In the genomic region with DNA sequence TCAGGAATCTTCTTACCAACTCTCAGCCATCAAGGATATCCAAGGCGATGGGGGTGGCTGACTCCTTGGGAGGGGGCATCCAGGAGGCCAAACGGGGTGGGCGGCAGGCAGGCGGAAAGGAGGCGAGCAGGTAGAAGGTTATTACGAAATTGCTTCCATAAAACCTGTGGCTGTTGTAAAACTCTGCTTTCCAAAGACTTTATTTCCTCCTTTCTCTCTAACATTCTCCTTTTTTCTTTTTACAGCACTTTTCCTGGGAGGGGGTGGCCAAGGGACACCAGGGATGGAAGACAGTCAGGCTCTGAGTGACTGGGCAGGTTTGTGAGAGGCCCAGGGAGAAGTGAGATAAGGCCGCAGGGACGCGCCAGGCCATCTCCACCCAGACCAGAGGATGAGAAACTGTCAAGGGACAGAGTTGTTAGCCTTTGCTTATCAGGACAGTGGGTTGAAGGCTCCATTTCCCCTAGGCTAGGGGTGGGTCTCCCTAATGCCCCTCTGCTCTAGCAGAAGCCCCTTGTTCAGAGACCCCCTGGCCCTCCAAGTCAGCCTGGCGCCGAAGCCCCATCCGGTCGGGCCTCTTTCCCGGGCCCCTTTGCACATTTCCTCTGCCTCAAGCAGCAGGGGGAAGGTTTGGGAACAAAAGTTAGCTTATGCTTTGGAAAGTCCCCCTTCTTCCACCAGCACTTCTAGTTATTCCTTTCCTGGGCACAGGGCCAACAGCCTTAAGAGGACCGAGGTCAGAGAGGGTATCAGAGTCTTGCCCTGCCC, we compare ENCODE assay signal across 1 cellular context.
A peak's percentile ranks its signal among the peaks of the same experiment; 100 is the strongest.
TF ChIP-seq lines count a peak whose summit lies in the region.

No MANE protein-coding gene starts in this region.

TF ChIP-seq in K562, 482 proteins besides CTCF, POLR2A, EP300 and RAD21 (continued from another document):
- TF ChIP-seq, protein P1, sequence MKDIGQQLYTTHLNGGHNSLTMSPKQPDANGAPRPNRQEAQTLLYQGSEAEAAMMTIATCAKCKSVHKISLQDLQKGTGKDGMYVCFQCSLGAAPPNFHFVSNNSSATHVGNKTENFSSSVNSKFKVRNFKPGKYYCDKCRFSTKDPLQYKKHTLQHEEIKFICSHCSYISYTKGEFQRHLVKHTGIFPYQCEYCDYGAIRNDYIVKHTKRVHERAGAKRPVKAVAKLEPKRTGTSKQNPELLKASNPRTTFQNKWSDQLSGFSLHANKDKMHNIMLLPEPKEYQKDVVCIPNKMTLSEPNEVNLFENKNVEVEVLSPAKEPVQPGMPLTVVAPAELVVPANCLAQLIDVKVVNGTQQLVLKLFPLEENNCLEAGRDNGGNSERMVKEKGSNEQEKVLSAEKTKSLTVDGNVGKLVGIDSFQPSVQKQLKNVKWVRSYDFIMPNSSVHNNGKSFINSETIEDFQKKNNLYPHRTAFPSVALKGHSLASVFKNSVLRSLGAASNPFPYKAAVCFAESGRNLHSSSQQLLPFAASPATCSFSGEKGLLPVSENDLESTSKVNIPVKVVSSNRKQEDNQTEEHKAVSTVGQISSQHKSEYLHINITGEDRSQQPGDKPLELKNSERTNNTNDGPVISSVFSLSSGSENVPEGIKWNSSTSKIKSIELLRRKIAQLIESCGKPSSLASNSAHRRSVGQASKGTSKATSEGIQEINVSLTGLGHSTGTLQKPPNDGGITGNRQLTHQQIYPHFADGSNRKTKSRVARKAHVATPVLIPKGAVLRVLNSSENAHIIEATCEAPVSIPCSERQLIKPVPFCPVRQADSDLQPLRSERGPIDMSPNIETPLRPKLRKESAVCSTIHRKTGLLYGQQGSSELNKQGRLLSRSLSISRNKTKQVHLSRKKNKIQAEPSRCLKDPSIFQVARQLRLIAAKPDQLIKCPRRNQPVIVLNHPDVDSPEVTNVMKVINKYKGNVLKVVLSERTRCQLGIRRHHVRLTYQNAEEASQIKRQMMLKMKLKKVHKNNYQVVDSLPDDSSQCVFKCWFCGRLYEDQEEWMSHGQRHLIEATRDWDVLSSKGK (CRISPR knock-in tag; IDR thresholded peaks at IDR 0.05), result no peak
- TF ChIP-seq TBL1XR1 (IDR thresholded peaks at IDR 0.05; ENCODE audit: low read length in 2 of 2) (peak; percentile 63 to 65; a peak in 2 of 4 replicates), NR4A1 (CRISPR knock-in tag; IDR thresholded peaks at IDR 0.05) (no peak), NR4A1 (tag; IDR thresholded peaks at IDR 0.05) (peak; percentile 67; the same call in 1 of the 2 replicates), PHF8 (IDR thresholded peaks at IDR 0.05; ENCODE audit: borderline replicate concordance, low read length) (peak; percentile 6; the same call in 1 of the 2 replicates), DPF2 (IDR thresholded peaks at IDR 0.05) (peak; percentile 94), ZNF140 (CRISPR knock-in tag; IDR thresholded peaks at IDR 0.05) (no peak), ZNF695 (CRISPR knock-in tag; IDR thresholded peaks at IDR 0.05) (no peak), NFXL1 (CRISPR knock-in tag; IDR thresholded peaks at IDR 0.05) (no peak), ZNF445 (CRISPR knock-in tag; IDR thresholded peaks at IDR 0.05; ENCODE audit: low read depth) (no peak), CBFB (CRISPR knock-in tag; IDR thresholded peaks at IDR 0.05) (no peak), MTA3 (IDR thresholded peaks at IDR 0.05; ENCODE audit: borderline replicate concordance) (peak; percentile 83; the same call in 1 of the 2 replicates), RNF2 (IDR thresholded peaks at IDR 0.05) (peak; percentile 64), ZNF12 (CRISPR knock-in tag; IDR thresholded peaks at IDR 0.05) (no peak), SMAD1 (IDR thresholded peaks at IDR 0.05; ENCODE audit: low read depth, low read length, partially characterized antibody) (no peak), NFATC3 (IDR thresholded peaks at IDR 0.05) (no peak), RCOR1 (IDR thresholded peaks at IDR 0.05; ENCODE audit: borderline replicate concordance in 1 of 2, low read depth in 2 of 2, low read length in 2 of 2) (peak in 1 of 2 experiments; percentile 96; a peak in 2 of 4 replicates), CBFA2T3 (IDR thresholded peaks at IDR 0.05) (peak; percentile 86), ZNF282 (CRISPR knock-in tag; IDR thresholded peaks at IDR 0.05) (no peak), ZBTB17 (CRISPR knock-in tag; IDR thresholded peaks at IDR 0.05) (no peak), ZNF24 (IDR thresholded peaks at IDR 0.05) (no peak), ATF1 (CRISPR knock-in tag; IDR thresholded peaks at IDR 0.05) (no peak), ATF1 (tag; IDR thresholded peaks at IDR 0.05) (peak; percentile 53), ZNF586 (CRISPR knock-in tag; conservative IDR thresholded peaks at IDR 0.05) (no peak), YBX1 (IDR thresholded peaks at IDR 0.05) (no peak), RBM25 (IDR thresholded peaks at IDR 0.05; ENCODE audit: low read depth, low read length, severe bottlenecking) (no peak), SPI1 (IDR thresholded peaks at IDR 0.05; ENCODE audit: borderline replicate concordance, low read depth, low read length) (no peak), MAFG (tag; conservative IDR thresholded peaks at IDR 0.05) (peak; percentile 88), NBN (IDR thresholded peaks at IDR 0.05; ENCODE audit: low read depth) (peak; percentile 62; the same call in 1 of the 2 replicates), ZNF444 (CRISPR knock-in tag; IDR thresholded peaks at IDR 0.05) (no peak), ETV1 (tag; conservative IDR thresholded peaks at IDR 0.05; ENCODE audit: low read depth) (peak; percentile 39; the same call in 1 of the 2 replicates), DACH1 (IDR thresholded peaks at IDR 0.05; ENCODE audit: partially characterized antibody) (no peak), CHD2 (IDR thresholded peaks at IDR 0.05; ENCODE audit: low read depth, low read length) (no peak), NCOA1 (IDR thresholded peaks at IDR 0.05; ENCODE audit: low read depth) (no peak), ZNF253 (CRISPR knock-in tag; conservative IDR thresholded peaks at IDR 0.05) (no peak), HDAC2 (IDR thresholded peaks at IDR 0.05) (peak; percentile 77; the same call in 1 of the 2 replicates), BHLHE40 (IDR thresholded peaks at IDR 0.05; ENCODE audit: low read length) (no peak), MYBL2 (IDR thresholded peaks at IDR 0.05; ENCODE audit: low read depth) (no peak), MYBL2 (CRISPR knock-in tag; IDR thresholded peaks at IDR 0.05; ENCODE audit: borderline replicate concordance) (no peak), ZNF57 (CRISPR knock-in tag; IDR thresholded peaks at IDR 0.05) (no peak), TAL1 (IDR thresholded peaks at IDR 0.05) (peak; percentile 68), ZNF174 (CRISPR knock-in tag; IDR thresholded peaks at IDR 0.05) (no peak)
- TF ChIP-seq, protein P2, sequence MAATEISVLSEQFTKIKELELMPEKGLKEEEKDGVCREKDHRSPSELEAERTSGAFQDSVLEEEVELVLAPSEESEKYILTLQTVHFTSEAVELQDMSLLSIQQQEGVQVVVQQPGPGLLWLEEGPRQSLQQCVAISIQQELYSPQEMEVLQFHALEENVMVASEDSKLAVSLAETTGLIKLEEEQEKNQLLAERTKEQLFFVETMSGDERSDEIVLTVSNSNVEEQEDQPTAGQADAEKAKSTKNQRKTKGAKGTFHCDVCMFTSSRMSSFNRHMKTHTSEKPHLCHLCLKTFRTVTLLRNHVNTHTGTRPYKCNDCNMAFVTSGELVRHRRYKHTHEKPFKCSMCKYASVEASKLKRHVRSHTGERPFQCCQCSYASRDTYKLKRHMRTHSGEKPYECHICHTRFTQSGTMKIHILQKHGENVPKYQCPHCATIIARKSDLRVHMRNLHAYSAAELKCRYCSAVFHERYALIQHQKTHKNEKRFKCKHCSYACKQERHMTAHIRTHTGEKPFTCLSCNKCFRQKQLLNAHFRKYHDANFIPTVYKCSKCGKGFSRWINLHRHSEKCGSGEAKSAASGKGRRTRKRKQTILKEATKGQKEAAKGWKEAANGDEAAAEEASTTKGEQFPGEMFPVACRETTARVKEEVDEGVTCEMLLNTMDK (IDR thresholded peaks at IDR 0.05; ENCODE audit: borderline replicate concordance, insufficient read depth, low read depth, low read length, poor library complexity, severe bottlenecking), result no peak
- TF ChIP-seq, protein P3, sequence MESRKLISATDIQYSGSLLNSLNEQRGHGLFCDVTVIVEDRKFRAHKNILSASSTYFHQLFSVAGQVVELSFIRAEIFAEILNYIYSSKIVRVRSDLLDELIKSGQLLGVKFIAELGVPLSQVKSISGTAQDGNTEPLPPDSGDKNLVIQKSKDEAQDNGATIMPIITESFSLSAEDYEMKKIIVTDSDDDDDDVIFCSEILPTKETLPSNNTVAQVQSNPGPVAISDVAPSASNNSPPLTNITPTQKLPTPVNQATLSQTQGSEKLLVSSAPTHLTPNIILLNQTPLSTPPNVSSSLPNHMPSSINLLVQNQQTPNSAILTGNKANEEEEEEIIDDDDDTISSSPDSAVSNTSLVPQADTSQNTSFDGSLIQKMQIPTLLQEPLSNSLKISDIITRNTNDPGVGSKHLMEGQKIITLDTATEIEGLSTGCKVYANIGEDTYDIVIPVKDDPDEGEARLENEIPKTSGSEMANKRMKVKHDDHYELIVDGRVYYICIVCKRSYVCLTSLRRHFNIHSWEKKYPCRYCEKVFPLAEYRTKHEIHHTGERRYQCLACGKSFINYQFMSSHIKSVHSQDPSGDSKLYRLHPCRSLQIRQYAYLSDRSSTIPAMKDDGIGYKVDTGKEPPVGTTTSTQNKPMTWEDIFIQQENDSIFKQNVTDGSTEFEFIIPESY (CRISPR knock-in tag; IDR thresholded peaks at IDR 0.05), result no peak
- TF ChIP-seq, protein P4, sequence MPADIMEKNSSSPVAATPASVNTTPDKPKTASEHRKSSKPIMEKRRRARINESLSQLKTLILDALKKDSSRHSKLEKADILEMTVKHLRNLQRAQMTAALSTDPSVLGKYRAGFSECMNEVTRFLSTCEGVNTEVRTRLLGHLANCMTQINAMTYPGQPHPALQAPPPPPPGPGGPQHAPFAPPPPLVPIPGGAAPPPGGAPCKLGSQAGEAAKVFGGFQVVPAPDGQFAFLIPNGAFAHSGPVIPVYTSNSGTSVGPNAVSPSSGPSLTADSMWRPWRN (IDR thresholded peaks at IDR 0.05; ENCODE audit: low read depth), result peak; percentile 74
- TF ChIP-seq, protein P5, sequence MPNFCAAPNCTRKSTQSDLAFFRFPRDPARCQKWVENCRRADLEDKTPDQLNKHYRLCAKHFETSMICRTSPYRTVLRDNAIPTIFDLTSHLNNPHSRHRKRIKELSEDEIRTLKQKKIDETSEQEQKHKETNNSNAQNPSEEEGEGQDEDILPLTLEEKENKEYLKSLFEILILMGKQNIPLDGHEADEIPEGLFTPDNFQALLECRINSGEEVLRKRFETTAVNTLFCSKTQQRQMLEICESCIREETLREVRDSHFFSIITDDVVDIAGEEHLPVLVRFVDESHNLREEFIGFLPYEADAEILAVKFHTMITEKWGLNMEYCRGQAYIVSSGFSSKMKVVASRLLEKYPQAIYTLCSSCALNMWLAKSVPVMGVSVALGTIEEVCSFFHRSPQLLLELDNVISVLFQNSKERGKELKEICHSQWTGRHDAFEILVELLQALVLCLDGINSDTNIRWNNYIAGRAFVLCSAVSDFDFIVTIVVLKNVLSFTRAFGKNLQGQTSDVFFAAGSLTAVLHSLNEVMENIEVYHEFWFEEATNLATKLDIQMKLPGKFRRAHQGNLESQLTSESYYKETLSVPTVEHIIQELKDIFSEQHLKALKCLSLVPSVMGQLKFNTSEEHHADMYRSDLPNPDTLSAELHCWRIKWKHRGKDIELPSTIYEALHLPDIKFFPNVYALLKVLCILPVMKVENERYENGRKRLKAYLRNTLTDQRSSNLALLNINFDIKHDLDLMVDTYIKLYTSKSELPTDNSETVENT (CRISPR knock-in tag; IDR thresholded peaks at IDR 0.05), result no peak
- TF ChIP-seq, protein P6, sequence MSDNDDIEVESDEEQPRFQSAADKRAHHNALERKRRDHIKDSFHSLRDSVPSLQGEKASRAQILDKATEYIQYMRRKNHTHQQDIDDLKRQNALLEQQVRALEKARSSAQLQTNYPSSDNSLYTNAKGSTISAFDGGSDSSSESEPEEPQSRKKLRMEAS (CRISPR knock-in tag; IDR thresholded peaks at IDR 0.05), result peak; percentile 27; the same call in 1 of the 2 replicates
- TF ChIP-seq, protein P7, sequence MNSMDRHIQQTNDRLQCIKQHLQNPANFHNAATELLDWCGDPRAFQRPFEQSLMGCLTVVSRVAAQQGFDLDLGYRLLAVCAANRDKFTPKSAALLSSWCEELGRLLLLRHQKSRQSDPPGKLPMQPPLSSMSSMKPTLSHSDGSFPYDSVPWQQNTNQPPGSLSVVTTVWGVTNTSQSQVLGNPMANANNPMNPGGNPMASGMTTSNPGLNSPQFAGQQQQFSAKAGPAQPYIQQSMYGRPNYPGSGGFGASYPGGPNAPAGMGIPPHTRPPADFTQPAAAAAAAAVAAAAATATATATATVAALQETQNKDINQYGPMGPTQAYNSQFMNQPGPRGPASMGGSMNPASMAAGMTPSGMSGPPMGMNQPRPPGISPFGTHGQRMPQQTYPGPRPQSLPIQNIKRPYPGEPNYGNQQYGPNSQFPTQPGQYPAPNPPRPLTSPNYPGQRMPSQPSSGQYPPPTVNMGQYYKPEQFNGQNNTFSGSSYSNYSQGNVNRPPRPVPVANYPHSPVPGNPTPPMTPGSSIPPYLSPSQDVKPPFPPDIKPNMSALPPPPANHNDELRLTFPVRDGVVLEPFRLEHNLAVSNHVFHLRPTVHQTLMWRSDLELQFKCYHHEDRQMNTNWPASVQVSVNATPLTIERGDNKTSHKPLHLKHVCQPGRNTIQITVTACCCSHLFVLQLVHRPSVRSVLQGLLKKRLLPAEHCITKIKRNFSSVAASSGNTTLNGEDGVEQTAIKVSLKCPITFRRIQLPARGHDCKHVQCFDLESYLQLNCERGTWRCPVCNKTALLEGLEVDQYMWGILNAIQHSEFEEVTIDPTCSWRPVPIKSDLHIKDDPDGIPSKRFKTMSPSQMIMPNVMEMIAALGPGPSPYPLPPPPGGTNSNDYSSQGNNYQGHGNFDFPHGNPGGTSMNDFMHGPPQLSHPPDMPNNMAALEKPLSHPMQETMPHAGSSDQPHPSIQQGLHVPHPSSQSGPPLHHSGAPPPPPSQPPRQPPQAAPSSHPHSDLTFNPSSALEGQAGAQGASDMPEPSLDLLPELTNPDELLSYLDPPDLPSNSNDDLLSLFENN (IDR thresholded peaks at IDR 0.05; ENCODE audit: low read depth in 2 of 2, low read length in 2 of 2), result peak in 1 of 2 experiments; percentile 61; a peak in 1 of 4 replicates
- TF ChIP-seq, protein P8, sequence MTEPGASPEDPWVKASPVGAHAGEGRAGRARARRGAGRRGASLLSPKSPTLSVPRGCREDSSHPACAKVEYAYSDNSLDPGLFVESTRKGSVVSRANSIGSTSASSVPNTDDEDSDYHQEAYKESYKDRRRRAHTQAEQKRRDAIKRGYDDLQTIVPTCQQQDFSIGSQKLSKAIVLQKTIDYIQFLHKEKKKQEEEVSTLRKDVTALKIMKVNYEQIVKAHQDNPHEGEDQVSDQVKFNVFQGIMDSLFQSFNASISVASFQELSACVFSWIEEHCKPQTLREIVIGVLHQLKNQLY (CRISPR knock-in tag; conservative IDR thresholded peaks at IDR 0.05), result no peak
